Comparison of ENCODE assay signal across 20 cellular contexts in genomic region chr18:30334781-30335180, GRCh38.
DNase-seq lines count a peak whose midpoint lies in the region; ATAC-seq and TF ChIP-seq lines count a peak whose summit lies in the region.
"Had no signal": no experiment of that assay in that cellular context is flagged by ENCODE, and none has a peak within 500 bp of the region (broad histone marks: within the 10 kb centered on the region; RNA-seq: fewer than 3 reads in every experiment).

No MANE protein-coding gene starts in this region.

- H3K27ac ChIP-seq in GM23338 (ENCODE audit: low read depth): no peak overlapping the region
- H3K27ac ChIP-seq in smooth muscle cell (ENCODE audit: low read depth): no peak overlapping the region
- H3K27ac ChIP-seq: 22Rv1, A549, C4-2B, HL-60 had no signal

- H3K4me1 ChIP-seq in GM23338 (ENCODE audit: insufficient read depth): peaks cover 3% of the 10 kb centered on the region; the same call in 1 of the 2 replicates
- no peaks in the 10 kb centered on the region for H3K4me1 ChIP-seq in smooth muscle cell (ENCODE audit: low read depth)
- H3K4me1 ChIP-seq: A549, Caco-2 had no signal

- WGBS in smooth muscle cell (ENCODE audit: low lambda C conversion rate): 69% methylated on average over 7 of the region's 7 CpGs

- no peaks in the 10 kb centered on the region for H3F3A ChIP-seq in GM23338 (replicated peaks; ENCODE audit: low read depth)
- H3F3A ChIP-seq in smooth muscle cell (ENCODE audit: low read depth): no peaks in the 10 kb centered on the region

- no peak overlapping the region for H3K4me3 Mint-ChIP-seq in GM23338
- H3K4me3 Mint-ChIP-seq: CD4-positive, alpha-beta T cell; HFFc6 had no signal

- H2AFZ ChIP-seq in GM23338: peak overlapping the region; percentile 4; the same call in 1 of the 2 replicates
- H2AFZ ChIP-seq in smooth muscle cell (ENCODE audit: low read depth): peak overlapping the region; percentile 33

- no peaks in the 10 kb centered on the region for H3K27me3 Mint-ChIP-seq in GM23338 (ENCODE audit: insufficient read depth, low read depth, poor library complexity)
- H3K27me3 Mint-ChIP-seq: CD4-positive, alpha-beta T cell had no signal

- peaks cover 10% of the 10 kb centered on the region; the same call in 2 of the 3 replicates for H3K4me1 Mint-ChIP-seq in GM23338

- no peak for TF ChIP-seq CTCF in GM23338 (conservative IDR thresholded peaks at IDR 0.05; ENCODE audit: low read depth in 2 of 2)
- no peak for TF ChIP-seq CTCF in smooth muscle cell (IDR thresholded peaks at IDR 0.05; ENCODE audit: borderline replicate concordance, insufficient read depth, poor library complexity, severe bottlenecking)

- H3K9me2 ChIP-seq in GM23338 (ENCODE audit: insufficient read depth): no peaks in the 10 kb centered on the region

- ATAC-seq in GM23338: no peak
- ATAC-seq: A549, HCT116 had no signal

- H3K9ac ChIP-seq in smooth muscle cell (ENCODE audit: low read depth): no peak overlapping the region

- H3K36me3 ChIP-seq in GM23338 (ENCODE audit: insufficient read depth): no peaks in the 10 kb centered on the region
- H3K36me3 ChIP-seq in smooth muscle cell (ENCODE audit: low read depth): no peaks in the 10 kb centered on the region

- H3K9me3 ChIP-seq in smooth muscle cell (replicated peaks; ENCODE audit: low read depth): no peaks in the 10 kb centered on the region
- H3K9me3 ChIP-seq: A549, Caco-2 had no signal

- no peak overlapping the region for H3K27ac Mint-ChIP-seq in GM23338
- H3K27ac Mint-ChIP-seq: CD4-positive, alpha-beta T cell; HFFc6 had no signal

- H3K4me2 ChIP-seq in GM23338: no peak overlapping the region
- H3K4me2 ChIP-seq in smooth muscle cell: peak overlapping the region; percentile 16
- H3K4me2 ChIP-seq: A549 had no signal

- H3K79me2 ChIP-seq in GM23338 (replicated peaks; ENCODE audit: insufficient read depth) (no peaks in the 10 kb centered on the region), smooth muscle cell (ENCODE audit: low read depth) (no peaks in the 10 kb centered on the region)

- H3K36me3 Mint-ChIP-seq in GM23338 (ENCODE audit: low read depth): no peaks in the 10 kb centered on the region

- no peak overlapping the region for H3K4me3 ChIP-seq in GM23338
- no peak overlapping the region for H3K4me3 ChIP-seq in smooth muscle cell
- H3K4me3 ChIP-seq: A549 had no signal

- H4K20me1 ChIP-seq in GM23338 (replicated peaks; ENCODE audit: insufficient read depth) (no peaks in the 10 kb centered on the region), smooth muscle cell (ENCODE audit: low read depth) (no peaks in the 10 kb centered on the region)

- peak; percentile 36 for DNase-seq in DMS53 (lab: John Stamatoyannopoulos, UW)
- DNase-seq in DMS53 treated with DMSO at 0.1 percent for 48 hours (lab: John Stamatoyannopoulos, UW; ENCODE audit: unreplicated experiment): no peak
- DNase-seq in GM23338 (ENCODE audit: low spot score): no peak
- DNase-seq in islet precursor cell: peak; percentile 90
- no peak for DNase-seq in smooth muscle cell (lab: John Stamatoyannopoulos, UW; ENCODE audit: unreplicated experiment)
- DNase-seq in stimulated activated naive CD4-positive, alpha-beta T cell (lab: John Stamatoyannopoulos, UW): no peak
- no peak for DNase-seq in NCI-H2107 (lab: John Stamatoyannopoulos, UW)
- DNase-seq: AML-193; Caco-2; CD4-positive, alpha-beta T cell; DMS79 treated with DMSO at 0.1 percent for 48 hours; GF-D8; GOT3; H7; HFFc6 had no signal

- no peaks in the 10 kb centered on the region for H3K27me3 ChIP-seq in GM23338 (ENCODE audit: insufficient read depth)
- H3K27me3 ChIP-seq in smooth muscle cell (ENCODE audit: low read depth): no peaks in the 10 kb centered on the region

- no peaks in the 10 kb centered on the region; the same call in 2 of the 3 replicates for H3K9me3 Mint-ChIP-seq in GM23338

TF ChIP-seq in GM23338, 12 proteins besides CTCF, POLR2A, EP300 and RAD21 (continues in another document):
- TF ChIP-seq NANOG (IDR thresholded peaks at IDR 0.05; ENCODE audit: borderline replicate concordance) (no peak), POLR2AphosphoS5 (IDR thresholded peaks at IDR 0.05; ENCODE audit: low read depth) (no peak), EZH2phosphoT487 (IDR thresholded peaks at IDR 0.05; ENCODE audit: unreplicated experiment) (no peak), ZNF462 (CRISPR knock-in tag; IDR thresholded peaks at IDR 0.05) (no peak), EZH2 (IDR thresholded peaks at IDR 0.05; ENCODE audit: low read depth, unreplicated experiment) (no peak), ZNF114 (CRISPR knock-in tag; IDR thresholded peaks at IDR 0.05) (no peak), STAT1 (IDR thresholded peaks at IDR 0.05; ENCODE audit: unreplicated experiment) (no peak), CREB1 (CRISPR knock-in tag; IDR thresholded peaks at IDR 0.05; ENCODE audit: low read depth) (no peak), JUNB (IDR thresholded peaks at IDR 0.05; ENCODE audit: unreplicated experiment) (no peak)

Comparison
In these comparisons a context has a peak if more than half of its experiments do, and no peak if none do; other contexts are left out.
1. DNase-seq: peak in DMS53 (single experiment) and islet precursor cell (single experiment); none in DMS53 treated with DMSO at 0.1 percent for 48 hours (single experiment), GM23338 (single experiment), smooth muscle cell (single experiment), stimulated activated naive CD4-positive, alpha-beta T cell (0 of 6) and NCI-H2107 (single experiment).